ENCODE assay signal across 16 cellular contexts in the genomic region with DNA sequence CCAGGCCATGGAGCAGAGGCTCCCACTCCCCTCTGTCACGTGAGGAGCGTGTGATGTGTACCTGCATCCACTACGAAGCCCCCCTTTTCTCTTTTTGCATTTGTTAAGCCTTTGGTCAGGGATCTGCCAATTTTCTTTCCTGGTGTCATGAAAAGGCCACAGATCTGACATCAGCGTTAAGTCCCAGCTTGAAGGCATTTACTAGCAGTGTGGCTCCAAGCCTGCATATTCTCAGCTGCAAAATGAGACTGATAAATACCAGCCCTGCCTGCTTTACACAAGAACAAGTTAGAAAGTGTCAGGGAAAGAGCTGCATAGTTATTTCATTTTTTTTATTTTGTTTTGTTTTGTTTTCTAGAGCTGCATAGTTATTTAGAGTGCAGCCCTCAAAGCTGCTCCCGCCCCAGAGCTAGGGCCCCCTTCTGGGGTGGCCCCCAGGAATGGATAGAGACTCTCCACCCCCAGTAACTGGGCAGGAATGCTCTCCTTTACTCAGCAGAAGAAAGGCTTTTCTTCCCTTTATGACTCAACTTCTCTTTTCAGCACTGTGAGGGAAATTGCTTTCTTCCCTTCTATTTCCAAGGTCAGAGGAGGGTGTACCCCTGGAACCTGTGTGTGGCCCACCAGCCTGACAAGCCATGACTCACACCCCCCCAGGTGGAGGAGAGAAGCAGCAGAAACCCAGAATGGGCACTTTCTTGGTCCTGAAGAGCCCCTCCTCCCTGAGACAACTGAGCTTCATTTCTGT. TPM values are rescaled to one million over a fixed set of nuclear protein-coding genes. Genes with fewer than 3 reads are reported as not detected.
DNase-seq lines count a peak whose midpoint lies in the region; ATAC-seq and TF ChIP-seq lines count a peak whose summit lies in the region.
"Had no signal": no experiment of that assay in that cellular context is flagged by ENCODE, and none has a peak within 500 bp of the region (broad histone marks: within the 10 kb centered on the region; RNA-seq: fewer than 3 reads in every experiment).

No MANE protein-coding gene starts in this region.

- H3K9me3 Mint-ChIP-seq in CD8-positive, alpha-beta T cell: no peaks in the 10 kb centered on the region
- H3K9me3 Mint-ChIP-seq in effector memory CD8-positive, alpha-beta T cell: no peaks in the 10 kb centered on the region
- H3K9me3 Mint-ChIP-seq in neural crest cell: no peaks in the 10 kb centered on the region
- H3K9me3 Mint-ChIP-seq: stimulated activated naive CD8-positive, alpha-beta T cell treated with anti-CD3 and anti-CD28 coated beads, Interleukin-15, amount 100 ng/mL, for 72 hours had no signal

- H3K27me3 ChIP-seq in CD8-positive, alpha-beta T cell (ENCODE audit: insufficient read depth, low read length): peaks cover 11% of the 10 kb centered on the region
- H3K27me3 ChIP-seq in NT2/D1 (ENCODE audit: insufficient read depth, insufficient read length) (peaks cover 37% of the 10 kb centered on the region), testis (no peaks in the 10 kb centered on the region)

- no peaks in the 10 kb centered on the region for H3K4me1 Mint-ChIP-seq in CD8-positive, alpha-beta T cell (ENCODE audit: low read depth)
- H3K4me1 Mint-ChIP-seq in effector memory CD8-positive, alpha-beta T cell (ENCODE audit: low read depth in 2 of 2): peaks cover 0 to 3% of the 10 kb centered on the region in 2 donors
- H3K4me1 Mint-ChIP-seq in neural crest cell: peaks cover 27% of the 10 kb centered on the region

- intact Hi-C loops in CD8-positive, alpha-beta T cell (cut with DNase I, micrococcal nuclease): loop anchor here in 1 of 2 experiments (10.0 kb wide), 1 partner anchor 1851 kb away; no protein-coding TSS in a partner anchor
- intact Hi-C loops in testis (cut with DNase I; ENCODE audit: low total_unique reads): loop anchor here (10.0 kb wide), 1 partner anchor 139 kb away; no protein-coding TSS in a partner anchor

- no peak overlapping the region for H3K4me3 ChIP-seq in CD8-positive, alpha-beta T cell (ENCODE audit: low read depth, low read length)
- H3K4me3 ChIP-seq in NT2/D1 (ENCODE audit: insufficient read length, low read depth) (no peak overlapping the region), testis (no peak overlapping the region)
- H3K4me3 ChIP-seq: body of pancreas had no signal

- no peak overlapping the region for H3K27ac ChIP-seq in CD8-positive, alpha-beta T cell (ENCODE audit: low read depth, low read length)
- H3K27ac ChIP-seq in testis: no peak overlapping the region
- H3K27ac ChIP-seq: body of pancreas had no signal

- H3K4me3 Mint-ChIP-seq in CD8-positive, alpha-beta T cell: peak overlapping the region; percentile 32
- H3K4me3 Mint-ChIP-seq in effector memory CD8-positive, alpha-beta T cell: no peak overlapping the region
- peak overlapping the region; percentile 56 for H3K4me3 Mint-ChIP-seq in neural crest cell
- H3K4me3 Mint-ChIP-seq: stimulated activated naive CD8-positive, alpha-beta T cell treated with anti-CD3 and anti-CD28 coated beads, Interleukin-15, amount 100 ng/mL, for 72 hours had no signal

- POLR2A ChIA-PET in CD8-positive, alpha-beta T cell (lab: Charles Lee): interaction anchor here (1.5 kb wide), 1 partner anchor 22 kb away, joined by 7 read pairs; the partner anchor contains the start of gene PLCB2

- 69 to 80% methylated on average over 5 of the region's 5 CpGs for WGBS in testis, 2 donors

- peaks cover 5% of the 10 kb centered on the region for H3K4me1 ChIP-seq in CD8-positive, alpha-beta T cell (ENCODE audit: insufficient read depth, low read length)
- H3K4me1 ChIP-seq in NT2/D1 (ENCODE audit: insufficient read depth, insufficient read length) (peaks cover 17% of the 10 kb centered on the region), testis (no peaks in the 10 kb centered on the region)

- CTCF ChIA-PET in CD8-positive, alpha-beta T cell (lab: Charles Lee): interaction anchor here (1.4 to 10.4 kb wide), 5 partner anchors 9 to 52 kb away, joined by 4 to 120 read pairs (median 21); partner anchors contain the start of genes INAFM2 and PLCB2

- no peaks in the 10 kb centered on the region for H3K9me3 ChIP-seq in CD8-positive, alpha-beta T cell (ENCODE audit: low read length)
- no peaks in the 10 kb centered on the region for H3K9me3 ChIP-seq in NT2/D1 (ENCODE audit: insufficient read depth, low read length)
- H3K9me3 ChIP-seq in testis: no peaks in the 10 kb centered on the region
- H3K9me3 ChIP-seq: body of pancreas had no signal

- H3K36me3 Mint-ChIP-seq in CD8-positive, alpha-beta T cell: peaks cover 29% of the 10 kb centered on the region
- H3K36me3 Mint-ChIP-seq in effector memory CD8-positive, alpha-beta T cell (ENCODE audit: insufficient read depth): peaks cover 5% of the 10 kb centered on the region
- H3K36me3 Mint-ChIP-seq in neural crest cell (ENCODE audit: low read depth): no peaks in the 10 kb centered on the region

- H3K27me3 Mint-ChIP-seq in CD8-positive, alpha-beta T cell (ENCODE audit: low read depth): peaks cover 8% of the 10 kb centered on the region
- H3K27me3 Mint-ChIP-seq in effector memory CD8-positive, alpha-beta T cell: peaks cover 0 to 12% of the 10 kb centered on the region in 2 donors
- peaks cover 66% of the 10 kb centered on the region for H3K27me3 Mint-ChIP-seq in neural crest cell (ENCODE audit: low read depth)

- ATAC-seq in CD8-positive, alpha-beta T cell: no peak
- no peak for ATAC-seq in effector memory CD8-positive, alpha-beta T cell (replicated peaks)
- ATAC-seq: body of pancreas; stimulated activated naive CD8-positive, alpha-beta T cell treated with anti-CD3 and anti-CD28 coated beads, Interleukin-15, amount 100 ng/mL, for 72 hours had no signal

- H3K36me3 ChIP-seq in CD8-positive, alpha-beta T cell (ENCODE audit: insufficient read depth, low read length): peaks cover 12% of the 10 kb centered on the region
- H3K36me3 ChIP-seq in NT2/D1 (ENCODE audit: insufficient read depth, insufficient read length, low read length) (peaks cover 5% of the 10 kb centered on the region), testis (ENCODE audit: low read depth, missing control alignments) (no peaks in the 10 kb centered on the region)

- TF ChIP-seq CTCF in CD8-positive, alpha-beta T cell (IDR thresholded peaks at IDR 0.05): no peak
- no peak for TF ChIP-seq CTCF in neural crest cell (conservative IDR thresholded peaks at IDR 0.05)
- no peak for TF ChIP-seq CTCF in testis (IDR thresholded peaks at IDR 0.05)

- peak overlapping the region; percentile 33 for H3K9ac ChIP-seq in NT2/D1 (ENCODE audit: insufficient read length, low read depth)

- H3K27ac Mint-ChIP-seq in CD8-positive, alpha-beta T cell: no peak overlapping the region
- H3K27ac Mint-ChIP-seq in effector memory CD8-positive, alpha-beta T cell: peak overlapping the region; percentile 48 to 60
- no peak overlapping the region for H3K27ac Mint-ChIP-seq in neural crest cell (ENCODE audit: unreplicated experiment)

- TF ChIP-seq POLR2A in testis (IDR thresholded peaks at IDR 0.05): no peak

- DNase-seq in CD8-positive, alpha-beta T cell: no peak
- DNase-seq in NT2/D1 (ENCODE audit: low read depth, low spot score) (no peak), neural crest cell (ENCODE audit: low read depth, low spot score) (no peak), OCI-M1 (lab: John Stamatoyannopoulos, UW) (no peak), testis (no peak), COLO829 (ENCODE audit: low spot score) (no peak)
- no peak for DNase-seq in effector memory CD8-positive, alpha-beta T cell
- no peak for DNase-seq in stimulated activated naive CD4-positive, alpha-beta T cell (lab: John Stamatoyannopoulos, UW)
- DNase-seq: activated CD4-positive, alpha-beta T cell treated with anti-CD3 and anti-CD28 coated beads for 4 hours; activated T-cell treated with anti-CD3 and anti-CD28 coated beads, Interleukin-2, amount 50 U/mL, for 48 hours; body of pancreas; stimulated activated naive CD8-positive, alpha-beta T cell treated with anti-CD3 and anti-CD28 coated beads, Interleukin-15, amount 100 ng/mL, for 72 hours had no signal

RNA-seq across cellular contexts. Expression of gene ANKRD63, which starts 2.5 kb away (rescaled TPM):
- total RNA-seq in CD8-positive, alpha-beta T cell: not detected
- total RNA-seq in neural crest cell (not detected in 2 replicates), testis (10 to 100 TPM in 1 of 2 donors, 1 to 10 TPM in 1; 3.1 to 11.8 TPM)
- polyA plus RNA-seq in testis (ENCODE audit: insufficient read depth, low read depth, low replicate concordance): not detected
- total RNA-seq: body of pancreas; mesenteric fat pad; T-helper 1 cell treated with Interleukin-12 subunit alpha and Interleukin-12 subunit beta and Interleukin-4 antibody, amounts not matched to agents 30 ng/mL and 1 ng/mL, for 36 hours had no signal
- polyA plus RNA-seq: esophagus had no signal

RNA-seq across cellular contexts. Expression of gene PLCB2, which starts 22.4 kb away (rescaled TPM):
- 100 to 1,000 TPM; 154 to 167 TPM for total RNA-seq in CD8-positive, alpha-beta T cell
- total RNA-seq in neural crest cell (8.7 and 8.8 TPM in 2 replicates), testis (1 to 10 TPM; 8.8 to 9.7 TPM)
- 13.6 TPM for polyA plus RNA-seq in testis (ENCODE audit: insufficient read depth, low read depth, low replicate concordance)
- total RNA-seq: renal cortical epithelial cell had no signal

RNA-seq across cellular contexts. Expression of gene INAFM2, which starts 38.2 kb away (rescaled TPM):
- total RNA-seq in CD8-positive, alpha-beta T cell: 1 to 10 TPM; 4.3 to 8.1 TPM
- total RNA-seq in neural crest cell: 22.8 and 27.5 TPM in 2 replicates
- total RNA-seq in testis: 10 to 100 TPM; 31.8 to 49.8 TPM
- polyA plus RNA-seq in testis (ENCODE audit: insufficient read depth, low read depth, low replicate concordance): 43.4 TPM

RNA-seq across cellular contexts. Expression of gene PAK6, which starts 46.5 kb away (rescaled TPM):
- 1 to 10 TPM in 1 of 2 experiments, under 1 TPM in 1; 0.64 to 1.1 TPM for total RNA-seq in CD8-positive, alpha-beta T cell
- total RNA-seq in neural crest cell (0.28 and 0.93 TPM in 2 replicates), testis (100 to 1,000 TPM; 140 to 245 TPM)
- 47.4 TPM for polyA plus RNA-seq in testis (ENCODE audit: insufficient read depth, low read depth, low replicate concordance)

RNA-seq across cellular contexts. Expression of gene CCDC9B, which starts 55.4 kb away (rescaled TPM):
- 1 to 10 TPM in 1 of 2 experiments, under 1 TPM in 1; 0.60 to 1.1 TPM for total RNA-seq in CD8-positive, alpha-beta T cell
- total RNA-seq in neural crest cell (0.33 TPM in 1 of 2 replicates, not detected in the other), testis (10 to 100 TPM; 36.8 to 38.9 TPM)
- 20.4 TPM for polyA plus RNA-seq in testis (ENCODE audit: insufficient read depth, low read depth, low replicate concordance)

Comparison
In these comparisons a context has a peak if more than half of its experiments do, and no peak if none do; other contexts are left out.
1. H3K27ac Mint-ChIP-seq: peak in effector memory CD8-positive, alpha-beta T cell (2 of 2); none in CD8-positive, alpha-beta T cell (single experiment) and neural crest cell (single experiment).
2. H3K4me3 Mint-ChIP-seq: peak in CD8-positive, alpha-beta T cell (single experiment) and neural crest cell (single experiment); none in effector memory CD8-positive, alpha-beta T cell (0 of 2).
3. RNA of gene PLCB2, which starts 22.4 kb away (total RNA-seq): 154 to 167 TPM in CD8-positive, alpha-beta T cell; 8.8 to 9.7 TPM in testis and 8.7 to 8.8 TPM in neural crest cell; every median in the first group is over 10 times any median in the second.